ENCODE assay signal across 1 cellular context in the genomic region with DNA sequence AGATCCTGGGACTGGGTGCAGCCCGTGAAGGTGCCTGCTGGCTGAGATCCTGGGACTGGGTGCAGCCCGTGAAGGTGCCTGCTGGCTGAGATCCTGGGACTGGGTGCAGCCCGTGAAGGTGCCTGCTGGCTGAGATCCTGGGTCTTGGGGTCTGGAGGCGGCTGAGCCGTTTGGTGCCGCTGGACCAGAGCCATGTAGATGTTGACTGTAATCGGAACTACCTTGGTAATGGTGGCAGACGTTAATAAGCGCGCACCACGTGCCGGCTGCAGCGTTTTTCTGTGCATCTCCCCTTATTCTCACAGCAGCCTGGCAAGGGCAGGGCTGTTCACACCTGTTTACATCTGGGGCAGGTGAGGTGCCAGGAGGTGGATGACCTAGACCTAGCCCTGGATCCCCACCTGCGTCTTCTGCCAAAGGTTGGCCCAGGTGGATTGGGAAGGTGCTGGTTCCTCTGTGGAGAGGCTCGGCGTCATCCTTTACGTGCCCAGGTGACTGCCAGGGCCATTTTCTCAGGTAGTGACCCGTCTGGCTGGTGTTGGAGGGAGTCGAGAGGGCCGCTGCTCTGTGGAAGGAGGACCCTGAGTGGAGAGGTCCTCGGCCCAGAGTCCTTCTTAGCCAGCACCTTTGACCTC.
TF ChIP-seq lines count a peak whose summit lies in the region.

No MANE protein-coding gene starts in this region.

TF ChIP-seq in GM23338, 12 proteins besides CTCF, POLR2A, EP300 and RAD21 (continued from another document):
- TF ChIP-seq, protein P1, sequence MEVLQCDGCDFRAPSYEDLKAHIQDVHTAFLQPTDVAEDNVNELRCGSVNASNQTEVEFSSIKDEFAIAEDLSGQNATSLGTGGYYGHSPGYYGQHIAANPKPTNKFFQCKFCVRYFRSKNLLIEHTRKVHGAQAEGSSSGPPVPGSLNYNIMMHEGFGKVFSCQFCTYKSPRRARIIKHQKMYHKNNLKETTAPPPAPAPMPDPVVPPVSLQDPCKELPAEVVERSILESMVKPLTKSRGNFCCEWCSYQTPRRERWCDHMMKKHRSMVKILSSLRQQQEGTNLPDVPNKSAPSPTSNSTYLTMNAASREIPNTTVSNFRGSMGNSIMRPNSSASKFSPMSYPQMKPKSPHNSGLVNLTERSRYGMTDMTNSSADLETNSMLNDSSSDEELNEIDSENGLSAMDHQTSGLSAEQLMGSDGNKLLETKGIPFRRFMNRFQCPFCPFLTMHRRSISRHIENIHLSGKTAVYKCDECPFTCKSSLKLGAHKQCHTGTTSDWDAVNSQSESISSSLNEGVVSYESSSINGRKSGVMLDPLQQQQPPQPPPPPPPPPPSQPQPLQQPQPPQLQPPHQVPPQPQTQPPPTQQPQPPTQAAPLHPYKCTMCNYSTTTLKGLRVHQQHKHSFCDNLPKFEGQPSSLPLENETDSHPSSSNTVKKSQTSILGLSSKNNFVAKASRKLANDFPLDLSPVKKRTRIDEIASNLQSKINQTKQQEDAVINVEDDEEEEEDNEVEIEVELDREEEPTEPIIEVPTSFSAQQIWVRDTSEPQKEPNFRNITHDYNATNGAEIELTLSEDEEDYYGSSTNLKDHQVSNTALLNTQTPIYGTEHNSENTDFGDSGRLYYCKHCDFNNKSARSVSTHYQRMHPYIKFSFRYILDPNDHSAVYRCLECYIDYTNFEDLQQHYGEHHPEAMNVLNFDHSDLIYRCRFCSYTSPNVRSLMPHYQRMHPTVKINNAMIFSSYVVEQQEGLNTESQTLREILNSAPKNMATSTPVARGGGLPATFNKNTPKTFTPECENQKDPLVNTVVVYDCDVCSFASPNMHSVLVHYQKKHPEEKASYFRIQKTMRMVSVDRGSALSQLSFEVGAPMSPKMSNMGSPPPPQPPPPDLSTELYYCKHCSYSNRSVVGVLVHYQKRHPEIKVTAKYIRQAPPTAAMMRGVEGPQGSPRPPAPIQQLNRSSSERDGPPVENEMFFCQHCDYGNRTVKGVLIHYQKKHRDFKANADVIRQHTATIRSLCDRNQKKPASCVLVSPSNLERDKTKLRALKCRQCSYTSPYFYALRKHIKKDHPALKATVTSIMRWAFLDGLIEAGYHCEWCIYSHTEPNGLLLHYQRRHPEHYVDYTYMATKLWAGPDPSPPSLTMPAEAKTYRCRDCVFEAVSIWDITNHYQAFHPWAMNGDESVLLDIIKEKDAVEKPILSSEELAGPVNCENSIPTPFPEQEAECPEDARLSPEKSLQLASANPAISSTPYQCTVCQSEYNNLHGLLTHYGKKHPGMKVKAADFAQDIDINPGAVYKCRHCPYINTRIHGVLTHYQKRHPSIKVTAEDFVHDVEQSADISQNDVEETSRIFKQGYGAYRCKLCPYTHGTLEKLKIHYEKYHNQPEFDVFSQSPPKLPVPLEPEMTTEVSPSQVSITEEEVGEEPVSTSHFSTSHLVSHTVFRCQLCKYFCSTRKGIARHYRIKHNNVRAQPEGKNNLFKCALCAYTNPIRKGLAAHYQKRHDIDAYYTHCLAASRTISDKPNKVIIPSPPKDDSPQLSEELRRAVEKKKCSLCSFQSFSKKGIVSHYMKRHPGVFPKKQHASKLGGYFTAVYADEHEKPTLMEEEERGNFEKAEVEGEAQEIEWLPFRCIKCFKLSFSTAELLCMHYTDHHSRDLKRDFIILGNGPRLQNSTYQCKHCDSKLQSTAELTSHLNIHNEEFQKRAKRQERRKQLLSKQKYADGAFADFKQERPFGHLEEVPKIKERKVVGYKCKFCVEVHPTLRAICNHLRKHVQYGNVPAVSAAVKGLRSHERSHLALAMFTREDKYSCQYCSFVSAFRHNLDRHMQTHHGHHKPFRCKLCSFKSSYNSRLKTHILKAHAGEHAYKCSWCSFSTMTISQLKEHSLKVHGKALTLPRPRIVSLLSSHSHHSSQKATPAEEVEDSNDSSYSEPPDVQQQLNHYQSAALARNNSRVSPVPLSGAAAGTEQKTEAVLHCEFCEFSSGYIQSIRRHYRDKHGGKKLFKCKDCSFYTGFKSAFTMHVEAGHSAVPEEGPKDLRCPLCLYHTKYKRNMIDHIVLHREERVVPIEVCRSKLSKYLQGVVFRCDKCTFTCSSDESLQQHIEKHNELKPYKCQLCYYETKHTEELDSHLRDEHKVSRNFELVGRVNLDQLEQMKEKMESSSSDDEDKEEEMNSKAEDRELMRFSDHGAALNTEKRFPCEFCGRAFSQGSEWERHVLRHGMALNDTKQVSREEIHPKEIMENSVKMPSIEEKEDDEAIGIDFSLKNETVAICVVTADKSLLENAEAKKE (CRISPR knock-in tag; IDR thresholded peaks at IDR 0.05), result no peak
- TF ChIP-seq EZH2phosphoT487 (IDR thresholded peaks at IDR 0.05; ENCODE audit: unreplicated experiment), result no peak
